In genomic region chr1:237038211-237038610, GRCh38 we compare ENCODE assay signal across 21 cellular contexts. TPM values are rescaled to one million over a fixed set of nuclear protein-coding genes. Genes with fewer than 3 reads are reported as not detected.
"Had no signal": no experiment of that assay in that cellular context is flagged by ENCODE, and none has a peak within 500 bp of the region (broad histone marks: within the 10 kb centered on the region; RNA-seq: fewer than 3 reads in every experiment).

No MANE protein-coding gene starts in this region.

- H3K36me3 ChIP-seq: MG63 had no signal

- DNase-seq: KBM-7, MG63, NCI-H1092, NCI-H1105 treated with DMSO at 0.1 percent for 48 hours, NCI-H1417 treated with DMSO at 0.1 percent for 48 hours, NCI-H146, NCI-H1694 treated with DMSO at 0.1 percent for 48 hours, NCI-H2029, NCI-H2081 treated with DMSO at 0.1 percent for 48 hours, NCI-H2171, NCI-H226, NCI-H446, NCI-H510A, NCI-H524 treated with DMSO at 0.1 percent for 48 hours, NCI-H69, NCI-H774, RPMI8226, SHP77, SK-N-SH had no signal

- H3K9me3 ChIP-seq: MG63, SK-N-SH had no signal

- H3K4me3 ChIP-seq: MG63 had no signal

RNA-seq across cellular contexts. Expression of gene RYR2, which starts 3.8 kb away (rescaled TPM):
- total RNA-seq: HT-29 had no signal

RNA-seq across cellular contexts. Expression of gene MT1HL1, which starts 34.0 kb away (rescaled TPM):
- total RNA-seq: HT-29, SK-MEL-5 had no signal
- polyA plus RNA-seq: SK-N-SH had no signal
